Comparison of ENCODE assay signal across 1 cellular context in genomic region chr2:38274286-38275276, GRCh38.
TF ChIP-seq lines count a peak whose summit lies in the region.

No MANE protein-coding gene starts in this region.

TF ChIP-seq in GM23338, 12 proteins besides CTCF, POLR2A, EP300 and RAD21 (continued from another document):
- TF ChIP-seq ZNF114 (CRISPR knock-in tag; IDR thresholded peaks at IDR 0.05): no peak
TF ChIP-seq in GM23338: peak in this region for 0.
